Comparison of ENCODE assay signal across 26 cellular contexts in the genomic region with DNA sequence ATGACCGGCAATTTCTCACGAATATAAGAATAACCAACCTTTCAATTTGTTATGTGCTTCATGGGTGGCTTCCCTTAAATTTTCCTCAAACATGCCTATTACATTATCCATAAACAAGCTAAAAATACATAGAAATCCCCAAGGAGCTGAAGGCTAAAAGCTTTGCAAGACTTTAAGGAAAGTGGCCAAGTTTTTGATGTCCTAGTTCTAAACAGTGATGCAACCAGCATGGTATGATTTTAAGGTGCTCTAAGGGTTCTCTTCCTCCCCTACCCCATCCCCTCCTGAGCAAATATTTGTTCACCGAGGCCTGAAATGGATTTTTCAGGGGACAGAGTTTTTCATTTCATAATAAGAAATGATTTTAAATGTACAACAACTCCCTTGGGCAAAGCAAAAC.
DNase-seq lines count a peak whose midpoint lies in the region; ATAC-seq, FAIRE-seq and TF ChIP-seq lines count a peak whose summit lies in the region.
"Had no signal": no experiment of that assay in that cellular context is flagged by ENCODE, and none has a peak within 500 bp of the region (broad histone marks: within the 10 kb centered on the region; RNA-seq: fewer than 3 reads in every experiment).

No MANE protein-coding gene starts in this region.

- TF ChIP-seq CTCF in left ventricle myocardium inferior (IDR thresholded peaks at IDR 0.05; ENCODE audit: borderline replicate concordance) = no peak
- TF ChIP-seq CTCF in right atrium auricular region (IDR thresholded peaks at IDR 0.05) = no peak
- no peak for TF ChIP-seq CTCF in H1 (IDR thresholded peaks at IDR 0.05; ENCODE audit: control extremely low read depth in 1 of 3, insufficient read depth in 1 of 3, low read depth in 1 of 3, low read length in 3 of 3)

- intact Hi-C loops in left ventricle myocardium inferior (cut with micrococcal nuclease) (no loop called here), aorta (cut with DNase I) (loop anchor here in 1 of 2 donors (2.0 kb wide), 1 partner anchor 79 kb away; the partner anchor contains the start of gene RGS7BP)

- H3K18ac ChIP-seq in H1 (ENCODE audit: extremely low read depth, low read length) = no peak overlapping the region

- H4K8ac ChIP-seq in H1 (ENCODE audit: extremely low read depth, insufficient read depth, low read length) = no peak overlapping the region

- no peak overlapping the region for H3K4me2 ChIP-seq in H1 (ENCODE audit: insufficient read depth in 1 of 2, low read depth in 2 of 2, low read length in 2 of 2)
- H3K4me2 ChIP-seq: BLaER1, PC-9 had no signal

- no peak for TF ChIP-seq POLR2A in H1 (IDR thresholded peaks at IDR 0.05; ENCODE audit: control extremely low read depth in 1 of 2, low read depth in 2 of 2, low read length in 2 of 2)

- no peak overlapping the region for H2BK5ac ChIP-seq in H1 (ENCODE audit: low read depth, low read length)

- H3K23me2 ChIP-seq in H1 (ENCODE audit: low read depth, low read length) = no peaks in the 10 kb centered on the region

- no peak overlapping the region for H2BK12ac ChIP-seq in H1 (ENCODE audit: low read depth, low read length)

- H4K5ac ChIP-seq in H1 (ENCODE audit: insufficient read length, low read depth, low read length) = no peak overlapping the region

- H2AFZ ChIP-seq in H1 (ENCODE audit: low read length) = no peak overlapping the region
- H2AFZ ChIP-seq: PC-9 had no signal

- no peak overlapping the region for H3K56ac ChIP-seq in H1 (replicated peaks; ENCODE audit: insufficient read length, low read depth, low read length)

- H4K20me1 ChIP-seq in H1 (replicated peaks in 1 of 2; ENCODE audit: control insufficient read depth in 1 of 2, insufficient read depth in 2 of 2, low read length in 2 of 2) = no peaks in the 10 kb centered on the region
- H4K20me1 ChIP-seq: BLaER1 had no signal

- H2BK15ac ChIP-seq in H1 (ENCODE audit: low read length) = no peak overlapping the region

- no peak overlapping the region for H3K14ac ChIP-seq in H1 (ENCODE audit: insufficient read length)

- TF ChIP-seq RAD21 in H1 (IDR thresholded peaks at IDR 0.05 in 1 of 2, conservative IDR thresholded peaks at IDR 0.05 in 1 of 2; ENCODE audit: low read depth in 2 of 2, low read length in 2 of 2) = no peak

- no peak overlapping the region for H4K91ac ChIP-seq in H1 (replicated peaks; ENCODE audit: insufficient read length, low read length)

- peak; percentile 45 for FAIRE-seq in H1 (lab: Jason Lieb, UNC)
- FAIRE-seq: GM12892, HepG2 had no signal

- CTCF ChIA-PET in H1 (lab: Charles Lee; ENCODE audit: partially characterized antibody) = interaction anchor here (0.5 kb wide), 1 partner anchor 42 kb away, joined by 3 read pairs; no protein-coding TSS in a partner anchor

- POLR2A ChIA-PET in H1 (lab: Charles Lee; ENCODE audit: partially characterized antibody) = no interaction called here

- no peak overlapping the region for H3K4me3 ChIP-seq in left ventricle myocardium inferior
- no peak overlapping the region for H3K4me3 ChIP-seq in right atrium auricular region
- H3K4me3 ChIP-seq in H1 (ENCODE audit: extremely low read depth in 1 of 4, insufficient read depth in 2 of 4, low read depth in 3 of 4, low read length in 4 of 4) = no peak overlapping the region
- no peak overlapping the region for H3K4me3 ChIP-seq in aorta (ENCODE audit: low read length in 2 of 2)
- H3K4me3 ChIP-seq: BLaER1, PC-9 had no signal

- H3K79me2 ChIP-seq in H1 (ENCODE audit: control insufficient read depth in 1 of 2, insufficient read depth in 2 of 2, low read length in 2 of 2) = no peaks in the 10 kb centered on the region

- no peak overlapping the region for H3K9ac ChIP-seq in H1 (replicated peaks in 1 of 4; ENCODE audit: extremely low read depth in 1 of 4, low read depth in 3 of 4, low read length in 3 of 4)
- H3K9ac ChIP-seq: BLaER1 had no signal

- WGBS in H1 (ENCODE audit: extremely low coverage in 1 of 2, insufficient coverage in 1 of 2, insufficient read length in 1 of 2, insufficient replicate concordance in 2 of 2, low coverage in 1 of 2, low lambda C conversion rate in 2 of 2, missing lambda C conversion rate in 1 of 2), 2 experiments = 87% methylated on average over 3 of the region's 3 CpGs; no CpG with 5 or more reads in 1 of the 2 experiments
- 2 to 7% methylated on average over 3 of the region's 3 CpGs for WGBS in aorta, 2 donors

- H3K23ac ChIP-seq in H1 (ENCODE audit: insufficient read length) = no peak overlapping the region

- no peak overlapping the region for H3K4ac ChIP-seq in H1 (replicated peaks; ENCODE audit: insufficient read length, low read depth, low read length)

- no peak overlapping the region for H2BK20ac ChIP-seq in H1 (ENCODE audit: low read length)

- no peaks in the 10 kb centered on the region for H3K9me3 ChIP-seq in left ventricle myocardium inferior (replicated peaks)
- H3K9me3 ChIP-seq in right atrium auricular region = no peaks in the 10 kb centered on the region
- H3K9me3 ChIP-seq in H1 (ENCODE audit: insufficient read depth in 2 of 2, low read depth in 1 of 2, low read length in 1 of 2) = no peaks in the 10 kb centered on the region
- H3K9me3 ChIP-seq in aorta (ENCODE audit: control insufficient read depth, low read length) = no peaks in the 10 kb centered on the region
- H3K9me3 ChIP-seq: BLaER1 had no signal

- no peak for TF ChIP-seq EP300 in H1 (IDR thresholded peaks at IDR 0.05; ENCODE audit: borderline replicate concordance in 1 of 2, low read depth in 2 of 2, low read length in 2 of 2)

- no peak overlapping the region for H2AK5ac ChIP-seq in H1 (ENCODE audit: low read depth, low read length)

- H3K4me1 ChIP-seq in left ventricle myocardium inferior = peaks cover 25% of the 10 kb centered on the region
- peaks cover 0 to 5% of the 10 kb centered on the region in 2 donors for H3K4me1 ChIP-seq in right atrium auricular region
- H3K4me1 ChIP-seq in H1 (replicated peaks in 1 of 4; ENCODE audit: control insufficient read depth in 3 of 4, insufficient read depth in 4 of 4, low read length in 3 of 4) = no peaks in the 10 kb centered on the region
- peaks cover 0 to 9% of the 10 kb centered on the region in 2 donors for H3K4me1 ChIP-seq in aorta (ENCODE audit: control insufficient read depth in 1 of 2, insufficient read depth in 2 of 2, low read length in 2 of 2)
- H3K4me1 ChIP-seq: BLaER1 had no signal

- DNase-seq in left ventricle myocardium inferior = no peak
- no peak for DNase-seq in right atrium auricular region (ENCODE audit: low spot score)
- no peak for DNase-seq in H1 (ENCODE audit: low read depth in 1 of 2, low spot score in 2 of 2)
- peak; percentile 3 for DNase-seq in pons (ENCODE audit: low spot score)
- no peak for DNase-seq in aorta
- no peak for DNase-seq in activated naive CD4-positive, alpha-beta T cell treated with anti-CD3 and anti-CD28 coated beads, Interleukin-2, amount 50 U/mL, for 16 hours
- no peak for DNase-seq in OCI-M1 (lab: John Stamatoyannopoulos, UW)
- DNase-seq: CD4-positive, CD25-positive, alpha-beta regulatory T cell; DMS153; DND-41; H7; Karpas-422; NCI-H1105; NCI-H1436 treated with DMSO at 0.1 percent for 48 hours; NCI-H187 treated with DMSO at 0.1 percent for 48 hours; NCI-H2171 treated with DMSO at 0.1 percent for 48 hours; NCI-H345; NCI-H524; NCI-H774; NK-92 treated with Interleukin-12 subunit alpha and Interleukin-12 subunit beta, amount 100 ng/mL, for 24 hours; PC-9; SHP77 had no signal

- ATAC-seq in aorta (ENCODE audit: low FRiP score) = peak; percentile 62
- ATAC-seq in HG03039 (IDR thresholded peaks at IDR 0.05; ENCODE audit: unreplicated experiment) = no peak
- ATAC-seq: HepG2 had no signal

- H3K27me3 ChIP-seq in left ventricle myocardium inferior (ENCODE audit: low read depth) (no peaks in the 10 kb centered on the region), right atrium auricular region (no peaks in the 10 kb centered on the region), H1 (replicated peaks in 1 of 4; ENCODE audit: control insufficient read depth in 3 of 4, extremely low read depth in 1 of 4, insufficient read depth in 3 of 4, low read length in 3 of 4) (no peaks in the 10 kb centered on the region), aorta (ENCODE audit: control insufficient read depth in 1 of 2, insufficient read depth in 2 of 2, low read length in 1 of 2) (no peaks in the 10 kb centered on the region)
- H3K27me3 ChIP-seq: BLaER1 had no signal

- no peaks in the 10 kb centered on the region for H3K36me3 ChIP-seq in left ventricle myocardium inferior
- H3K36me3 ChIP-seq in right atrium auricular region = no peaks in the 10 kb centered on the region
- H3K36me3 ChIP-seq in H1 (ENCODE audit: control insufficient read depth in 2 of 4, insufficient read depth in 4 of 4, low read length in 3 of 4) = no peaks in the 10 kb centered on the region
- no peaks in the 10 kb centered on the region for H3K36me3 ChIP-seq in aorta (ENCODE audit: control insufficient read depth in 1 of 2, insufficient read depth in 2 of 2, low read length in 1 of 2)
- H3K36me3 ChIP-seq: BLaER1 had no signal

- H3K27ac ChIP-seq in left ventricle myocardium inferior (replicated peaks) (peak overlapping the region; percentile 21), right atrium auricular region (peak overlapping the region in 1 of 2 donors; percentile 26), H1 (ENCODE audit: low read depth, low read length) (no peak overlapping the region), aorta (ENCODE audit: low read depth in 1 of 2, low read length in 2 of 2) (peak overlapping the region; percentile 69 to 95)
- H3K27ac ChIP-seq: BLaER1, PC-9 had no signal

- H3K79me1 ChIP-seq in H1 (ENCODE audit: low read depth, low read length) = no peaks in the 10 kb centered on the region

- H2BK120ac ChIP-seq in H1 (replicated peaks; ENCODE audit: low read depth, low read length) = no peak overlapping the region

TF ChIP-seq in H1, 55 proteins besides CTCF, POLR2A, EP300 and RAD21:
- TF ChIP-seq TEAD4 (IDR thresholded peaks at IDR 0.05; ENCODE audit: low read depth, low read length) (no peak), POU5F1 (IDR thresholded peaks at IDR 0.05; ENCODE audit: low read depth, low read length) (no peak), BCL11A (IDR thresholded peaks at IDR 0.05; ENCODE audit: low read depth in 2 of 2, low read length in 2 of 2) (no peak), SP1 (IDR thresholded peaks at IDR 0.05; ENCODE audit: low read depth, low read length) (no peak), E2F6 (IDR thresholded peaks at IDR 0.05) (no peak), FOSL1 (IDR thresholded peaks at IDR 0.05; ENCODE audit: insufficient read depth, low read depth, low read length) (no peak), RNF2 (IDR thresholded peaks at IDR 0.05; ENCODE audit: borderline replicate concordance, low read depth, low read length, missing control alignments, poor library complexity, severe bottlenecking) (no peak)
